11 cellular contexts compared by ENCODE assay signal in the genomic region with DNA sequence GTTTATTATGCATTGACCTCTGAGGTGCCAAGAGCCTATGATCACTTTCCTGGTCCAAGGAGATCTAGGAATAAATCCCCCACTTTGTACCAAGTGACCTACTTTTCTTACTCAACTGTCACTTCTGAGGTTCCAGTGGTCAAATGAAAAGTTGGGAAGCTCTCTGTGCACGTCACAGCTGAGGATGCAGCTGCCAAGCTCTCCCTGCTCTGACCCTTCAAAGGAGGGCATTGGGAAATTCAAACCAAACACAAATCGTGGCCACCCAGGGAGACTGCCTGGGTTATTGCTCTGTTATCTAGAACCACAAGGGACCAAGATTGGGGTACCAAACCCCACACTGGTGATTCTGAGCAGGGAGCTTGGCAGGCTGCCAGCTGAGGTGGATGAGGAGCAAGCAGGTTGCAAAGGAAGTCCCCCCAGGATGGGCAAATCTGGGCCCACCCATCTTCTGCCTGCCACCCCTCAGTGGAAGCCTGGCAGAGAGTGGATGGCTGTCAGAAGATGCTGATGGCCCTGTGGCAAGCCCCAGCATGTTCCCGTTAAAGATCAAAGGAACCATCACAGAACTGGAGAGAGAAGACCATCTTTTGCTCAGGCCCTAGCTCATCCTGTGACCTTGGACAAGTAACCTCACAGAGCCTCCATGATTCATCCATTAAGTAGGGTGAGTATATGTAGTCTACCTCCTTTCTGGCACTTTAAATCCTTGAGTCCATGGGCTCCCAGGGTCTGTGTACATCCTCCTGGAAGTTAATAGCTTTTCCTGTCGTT.
"Had no signal": no experiment of that assay in that cellular context is flagged by ENCODE, and none has a peak within 500 bp of the region (broad histone marks: within the 10 kb centered on the region; RNA-seq: fewer than 3 reads in every experiment).

No MANE protein-coding gene starts in this region.

- H3K27ac ChIP-seq: ascending aorta, ovary, tibial nerve had no signal

- H3K9me3 ChIP-seq: ascending aorta, ovary had no signal

- H3K36me3 ChIP-seq: ascending aorta, ovary, tibial nerve had no signal

- DNase-seq: activated CD4-positive, alpha-beta T cell treated with anti-CD3 and anti-CD28 coated beads, Interleukin-2, amount 10 ng/mL, durations not matched to agents 24 days and 14 days; activated naive CD4-positive, alpha-beta T cell; effector CD4-positive, alpha-beta T cell; hippocampal formation; nephron progenitor cell; small intestine; stimulated activated naive B cell treated with anti-CD40 and anti-IgM and Interleukin-4, amounts not matched to agents 10 μg/mL and 1 μg/mL and 100 μg/mL, for 72 hours had no signal

- H3K4me1 ChIP-seq: tibial nerve had no signal

- H3K4me3 ChIP-seq: ascending aorta, ovary, tibial nerve had no signal

- ATAC-seq: stimulated activated naive B cell treated with anti-CD40 and anti-IgM and Interleukin-4, amounts not matched to agents 10 μg/mL and 1 μg/mL and 100 μg/mL, for 72 hours; WTC11 had no signal

- H3K27me3 ChIP-seq: ascending aorta, ovary, tibial nerve had no signal
